In the genomic region with DNA sequence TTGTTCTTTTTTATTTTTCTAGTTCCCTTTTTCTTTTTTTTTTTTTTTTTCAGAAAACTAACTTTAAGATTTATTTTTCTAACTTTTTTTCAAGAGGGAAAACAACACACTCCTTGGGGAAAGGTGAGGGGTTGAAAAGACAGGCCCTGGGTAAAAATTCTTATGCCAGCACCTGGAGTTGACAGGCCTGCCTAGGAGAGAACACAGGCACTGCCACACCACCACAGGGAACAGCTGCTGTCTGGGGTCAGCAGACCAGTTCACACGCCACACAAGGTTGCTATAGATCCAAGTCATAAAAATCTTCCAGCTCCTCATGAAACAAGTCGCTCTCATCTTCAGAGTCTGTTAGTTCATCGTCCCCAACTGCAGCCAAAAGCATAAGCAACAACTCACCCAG, we compare ENCODE assay signal across 20 cellular contexts.
DNase-seq lines count a peak whose midpoint lies in the region; ATAC-seq, FAIRE-seq and TF ChIP-seq lines count a peak whose summit lies in the region.
"Had no signal": no experiment of that assay in that cellular context is flagged by ENCODE, and none has a peak within 500 bp of the region (broad histone marks: within the 10 kb centered on the region; RNA-seq: fewer than 3 reads in every experiment).

No MANE protein-coding gene starts in this region.

- ATAC-seq in pancreas = peak; percentile 89 to 96 (median 91)
- ATAC-seq in GM21381 (IDR thresholded peaks at IDR 0.05; ENCODE audit: unreplicated experiment) = no peak
- ATAC-seq: GM23338, HCT116 had no signal

- TF ChIP-seq EP300 in esophagus muscularis mucosa (IDR thresholded peaks at IDR 0.05) = no peak

- peaks cover 25% of the 10 kb centered on the region for H3K4me1 Mint-ChIP-seq in nephron progenitor cell
- peaks cover 21% of the 10 kb centered on the region for H3K4me1 Mint-ChIP-seq in chondrocyte (ENCODE audit: low read depth)
- H3K4me1 Mint-ChIP-seq: CD4-positive, alpha-beta memory T cell; GM23338; H9 had no signal

- no peak overlapping the region for H3K27ac ChIP-seq in kidney (ENCODE audit: low read depth in 2 of 2, low read length in 2 of 2)
- peak overlapping the region in 2 of 4 donors; percentile 11 to 41 for H3K27ac ChIP-seq in pancreas
- no peak overlapping the region for H3K27ac ChIP-seq in small intestine (ENCODE audit: low read depth in 1 of 2, low read length in 1 of 2)
- no peak overlapping the region for H3K27ac ChIP-seq in esophagus muscularis mucosa (replicated peaks in 1 of 4)

- TF ChIP-seq POLR2A in esophagus muscularis mucosa (IDR thresholded peaks at IDR 0.05; ENCODE audit: low read depth) = no peak

- no peaks in the 10 kb centered on the region for H3K4me1 ChIP-seq in kidney (ENCODE audit: control insufficient read depth in 1 of 2, insufficient read depth in 1 of 2, low read depth in 1 of 2, low read length in 2 of 2)
- H3K4me1 ChIP-seq in pancreas = peaks cover 0 to 4% (median 0%) of the 10 kb centered on the region in 3 donors
- H3K4me1 ChIP-seq in small intestine (ENCODE audit: control insufficient read depth in 2 of 2, insufficient read depth in 1 of 2, low read depth in 1 of 2, low read length in 1 of 2) = no peaks in the 10 kb centered on the region
- H3K4me1 ChIP-seq in esophagus muscularis mucosa = no peaks in the 10 kb centered on the region

- intact Hi-C loops in kidney (cut with DNase I) (no loop called here), pancreas (cut with DNase I) (no loop called here), esophagus muscularis mucosa (cut with DNase I) (no loop called here)

- peaks cover 2% of the 10 kb centered on the region for H3K27me3 Mint-ChIP-seq in nephron progenitor cell (ENCODE audit: low read depth, poor library complexity)
- H3K27me3 Mint-ChIP-seq in chondrocyte (ENCODE audit: low read depth) = no peaks in the 10 kb centered on the region
- H3K27me3 Mint-ChIP-seq: CD4-positive, alpha-beta memory T cell had no signal

- 28 to 33% methylated on average over 3 of the region's 3 CpGs for WGBS in pancreas, 2 donors
- 83 to 95% (median 88%) methylated on average over 3 of the region's 3 CpGs for WGBS in small intestine, 3 donors
- WGBS in esophagus muscularis mucosa = 81% methylated on average over 3 of the region's 3 CpGs

- no peaks in the 10 kb centered on the region for H3K36me3 ChIP-seq in kidney (ENCODE audit: control insufficient read depth in 1 of 2, insufficient read depth in 2 of 2, low read length in 2 of 2)
- no peaks in the 10 kb centered on the region for H3K36me3 ChIP-seq in pancreas
- H3K36me3 ChIP-seq in small intestine (ENCODE audit: control insufficient read depth in 2 of 2, insufficient read depth in 2 of 2, low read length in 2 of 2) = no peaks in the 10 kb centered on the region
- no peaks in the 10 kb centered on the region for H3K36me3 ChIP-seq in esophagus muscularis mucosa

- DNase-seq in kidney (no peak), nephron progenitor cell (no peak), pancreas (peak; percentile 60 to 79 (median 64)), small intestine (no peak), chondrocyte (ENCODE audit: low spot score) (no peak), esophagus muscularis mucosa (ENCODE audit: extremely low spot score) (no peak), NCI-H1048 (lab: John Stamatoyannopoulos, UW) (no peak)
- DNase-seq: C1 segment of cervical spinal cord; Calu3; CD4-positive, alpha-beta memory T cell; COR-L47; DMS53; DMS79 treated with DMSO at 0.1 percent for 48 hours; GF-D8; H9 had no signal

- TF ChIP-seq CTCF in kidney (IDR thresholded peaks at IDR 0.05; ENCODE audit: borderline replicate concordance, extremely low read depth, insufficient read depth) = no peak
- no peak for TF ChIP-seq CTCF in nephron progenitor cell (IDR thresholded peaks at IDR 0.05)
- no peak for TF ChIP-seq CTCF in pancreas (IDR thresholded peaks at IDR 0.05)
- no peak for TF ChIP-seq CTCF in chondrocyte (IDR thresholded peaks at IDR 0.05)
- no peak for TF ChIP-seq CTCF in esophagus muscularis mucosa (IDR thresholded peaks at IDR 0.05)

- H3K9me3 ChIP-seq in kidney (ENCODE audit: control insufficient read depth in 1 of 2, low read length in 2 of 2) = no peaks in the 10 kb centered on the region
- H3K9me3 ChIP-seq in pancreas = no peaks in the 10 kb centered on the region
- H3K9me3 ChIP-seq in small intestine (ENCODE audit: control insufficient read depth, low read depth) = no peaks in the 10 kb centered on the region
- no peaks in the 10 kb centered on the region for H3K9me3 ChIP-seq in esophagus muscularis mucosa

- H3K4me3 Mint-ChIP-seq in nephron progenitor cell (no peak overlapping the region), chondrocyte (ENCODE audit: unreplicated experiment) (no peak overlapping the region)
- H3K4me3 Mint-ChIP-seq: CD4-positive, alpha-beta memory T cell; GM23338; H9 had no signal

- peak overlapping the region; percentile 54 for H3K27ac Mint-ChIP-seq in nephron progenitor cell
- H3K27ac Mint-ChIP-seq in chondrocyte (ENCODE audit: unreplicated experiment) = no peak overlapping the region
- H3K27ac Mint-ChIP-seq: CD4-positive, alpha-beta memory T cell; GM23338 had no signal

- no peaks in the 10 kb centered on the region for H3K27me3 ChIP-seq in pancreas
- no peaks in the 10 kb centered on the region for H3K27me3 ChIP-seq in small intestine (ENCODE audit: control insufficient read depth in 2 of 2, insufficient read depth in 2 of 2, low read length in 2 of 2)
- no peaks in the 10 kb centered on the region for H3K27me3 ChIP-seq in esophagus muscularis mucosa

- H3K9ac ChIP-seq in kidney (ENCODE audit: low read length in 2 of 2) = no peak overlapping the region

- H3K4me3 ChIP-seq in kidney (ENCODE audit: low read length in 2 of 2) = no peak overlapping the region
- no peak overlapping the region for H3K4me3 ChIP-seq in pancreas
- no peak overlapping the region for H3K4me3 ChIP-seq in small intestine (ENCODE audit: low read depth in 1 of 2, low read length in 2 of 2)
- no peak overlapping the region for H3K4me3 ChIP-seq in esophagus muscularis mucosa
- H3K4me3 ChIP-seq: GM23338 had no signal

- H3K9me3 Mint-ChIP-seq in nephron progenitor cell = no peaks in the 10 kb centered on the region
- peaks cover 3% of the 10 kb centered on the region for H3K9me3 Mint-ChIP-seq in chondrocyte (ENCODE audit: low read depth)
- H3K9me3 Mint-ChIP-seq: GM23338, H9 had no signal

- peak; percentile 63 for FAIRE-seq in kidney (lab: Jason Lieb, UNC)
- no peak for FAIRE-seq in pancreas (lab: Jason Lieb, UNC)
- peak; percentile 23 for FAIRE-seq in small intestine (lab: Jason Lieb, UNC)
- FAIRE-seq: GM12891, GM19239 had no signal

- H3K36me3 Mint-ChIP-seq in nephron progenitor cell (ENCODE audit: low read depth) = no peaks in the 10 kb centered on the region
- H3K36me3 Mint-ChIP-seq in chondrocyte (ENCODE audit: low read depth) = peaks cover 2% of the 10 kb centered on the region
- H3K36me3 Mint-ChIP-seq: CD4-positive, alpha-beta memory T cell had no signal

Comparison
In these comparisons a context has a peak if more than half of its experiments do, and no peak if none do; other contexts are left out.
1. DNase-seq: peak in pancreas (6 of 6); none in kidney (single experiment), nephron progenitor cell (single experiment), small intestine (single experiment), chondrocyte (single experiment), esophagus muscularis mucosa (single experiment) and NCI-H1048 (single experiment).